In the genomic region with DNA sequence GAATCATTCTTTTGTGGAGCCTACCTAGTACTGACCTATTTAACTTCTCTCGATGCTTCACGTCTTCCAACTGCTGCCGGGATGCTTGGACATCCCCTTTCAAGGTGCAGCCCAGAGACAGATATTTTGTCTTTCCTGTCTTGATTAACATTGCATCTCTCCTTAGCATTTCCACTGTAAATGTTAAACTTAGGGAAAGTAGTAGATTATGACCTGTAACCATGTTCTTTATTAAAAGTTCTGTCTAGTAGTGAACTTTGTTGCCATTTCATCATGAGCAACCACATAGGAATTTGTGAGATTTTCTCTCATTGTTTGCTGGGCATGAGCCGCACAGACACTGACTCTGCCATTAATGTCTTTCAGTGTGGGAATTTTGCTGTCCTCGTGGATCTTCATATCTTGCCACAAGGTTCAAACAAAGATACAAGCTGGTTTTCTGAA, we compare ENCODE assay signal across 13 cellular contexts.
DNase-seq lines count a peak whose midpoint lies in the region; ATAC-seq, FAIRE-seq and TF ChIP-seq lines count a peak whose summit lies in the region.
"Had no signal": no experiment of that assay in that cellular context is flagged by ENCODE, and none has a peak within 500 bp of the region (broad histone marks: within the 10 kb centered on the region; RNA-seq: fewer than 3 reads in every experiment).

No MANE protein-coding gene starts in this region.

- H3K9me3 ChIP-seq in SK-N-SH (no peaks in the 10 kb centered on the region), fibroblast of lung (ENCODE audit: control insufficient read depth, insufficient read depth, low read depth, low read length) (no peaks in the 10 kb centered on the region), pancreas (no peaks in the 10 kb centered on the region)
- H3K9me3 ChIP-seq: stomach had no signal

- peaks cover 11% of the 10 kb centered on the region for H3F3A ChIP-seq in SK-N-SH (replicated peaks; ENCODE audit: insufficient read depth)

- TF ChIP-seq RAD21 in SK-N-SH (IDR thresholded peaks at IDR 0.05; ENCODE audit: low read length): no peak

- H3K79me2 ChIP-seq in SK-N-SH (ENCODE audit: insufficient read depth) (peaks cover 5% of the 10 kb centered on the region; the same call in 1 of the 2 replicates), fibroblast of lung (ENCODE audit: control insufficient read depth, insufficient read depth, low read length) (no peaks in the 10 kb centered on the region)

- TF ChIP-seq CTCF in SK-N-SH (IDR thresholded peaks at IDR 0.05): no peak
- no peak for TF ChIP-seq CTCF in fibroblast of lung (conservative IDR thresholded peaks at IDR 0.05 in 1 of 2, IDR thresholded peaks at IDR 0.05 in 1 of 2; ENCODE audit: low read depth in 1 of 2, low read length in 2 of 2)
- TF ChIP-seq CTCF in pancreas (IDR thresholded peaks at IDR 0.05): no peak

- no peak for TF ChIP-seq EP300 in SK-N-SH (IDR thresholded peaks at IDR 0.05; ENCODE audit: borderline replicate concordance in 1 of 2, low read depth in 1 of 2, low read length in 1 of 2)

- DNase-seq in ELR (ENCODE audit: low read depth) (peak; percentile 76), SK-N-SH (no peak), fibroblast of lung (ENCODE audit: low read depth in 2 of 2) (peak; percentile 69 to 75), renal cortical epithelial cell (ENCODE audit: low read depth) (peak; percentile 90), NOMO-1 treated with DMSO at 0.1 percent for 48 hours (lab: John Stamatoyannopoulos, UW; ENCODE audit: unreplicated experiment) (no peak), pancreas (no peak)
- DNase-seq: CD4-positive, alpha-beta memory T cell; effector memory CD4-positive, alpha-beta T cell; H9; stomach had no signal

- no peak for FAIRE-seq in pancreas (lab: Jason Lieb, UNC)

- H3K27ac ChIP-seq in SK-N-SH (ENCODE audit: low read depth in 2 of 2, low read length in 1 of 2): peak overlapping the region in 1 of 2 experiments; percentile 91; a peak in 2 of 4 replicates
- H3K27ac ChIP-seq in fibroblast of lung (ENCODE audit: insufficient read depth, low read length): no peak overlapping the region
- H3K27ac ChIP-seq in pancreas: no peak overlapping the region
- H3K27ac ChIP-seq: SK-N-MC, stomach had no signal

- peak overlapping the region; percentile 0; the same call in 1 of the 2 replicates for H3K4me2 ChIP-seq in SK-N-SH
- no peak overlapping the region for H3K4me2 ChIP-seq in fibroblast of lung (ENCODE audit: extremely low read depth, insufficient read depth, low read length)

- ATAC-seq in GM21381 (IDR thresholded peaks at IDR 0.05; ENCODE audit: unreplicated experiment): no peak
- ATAC-seq in HG03159 (IDR thresholded peaks at IDR 0.05; ENCODE audit: unreplicated experiment): no peak
- ATAC-seq in pancreas: no peak

- H4K20me1 ChIP-seq in SK-N-SH (ENCODE audit: insufficient read depth) (no peaks in the 10 kb centered on the region), fibroblast of lung (ENCODE audit: control insufficient read depth, extremely low read depth, insufficient read depth, low read length) (no peaks in the 10 kb centered on the region)

- no peak overlapping the region for H3K4me3 ChIP-seq in SK-N-SH (ENCODE audit: low read depth in 2 of 2, low read length in 1 of 2)
- no peak overlapping the region for H3K4me3 ChIP-seq in fibroblast of lung (replicated peaks in 1 of 4; ENCODE audit: control extremely low read depth in 1 of 4, insufficient read depth in 1 of 4, low read depth in 3 of 4, low read length in 4 of 4)
- no peak overlapping the region for H3K4me3 ChIP-seq in pancreas
- H3K4me3 ChIP-seq: SK-N-MC, stomach had no signal

- intact Hi-C loops in pancreas (cut with DNase I): loop anchor here in 2 of 3 donors (5.0 to 10.0 kb wide), 2 partner anchors 716 to 989 kb away; no protein-coding TSS in a partner anchor

- H3K27me3 ChIP-seq in SK-N-SH (ENCODE audit: insufficient read depth) (no peaks in the 10 kb centered on the region), fibroblast of lung (ENCODE audit: control insufficient read depth, insufficient read depth, low read length) (no peaks in the 10 kb centered on the region), pancreas (no peaks in the 10 kb centered on the region)
- H3K27me3 ChIP-seq: stomach had no signal

- H3K4me1 ChIP-seq in SK-N-SH (ENCODE audit: control insufficient read depth in 1 of 2, insufficient read depth in 2 of 2, low read depth in 1 of 2, low read length in 1 of 2): peaks cover 2 to 27% of the 10 kb centered on the region in 2 experiments
- H3K4me1 ChIP-seq in fibroblast of lung (ENCODE audit: control insufficient read depth, extremely low read depth, insufficient read depth, low read length): peaks cover 8% of the 10 kb centered on the region
- H3K4me1 ChIP-seq in pancreas: peaks cover 0 to 30% (median 13%) of the 10 kb centered on the region in 3 donors

- no peak overlapping the region for H2AFZ ChIP-seq in SK-N-SH (ENCODE audit: low read depth)
- H2AFZ ChIP-seq in fibroblast of lung (ENCODE audit: low read length): no peak overlapping the region

- no peaks in the 10 kb centered on the region for H3K9me2 ChIP-seq in SK-N-SH

- POLR2A ChIA-PET in SK-N-SH (lab: Yijun Ruan, JAX): no interaction called here

- peak overlapping the region; percentile 27; the same call in 1 of the 2 replicates for H3K9ac ChIP-seq in SK-N-SH
- H3K9ac ChIP-seq in fibroblast of lung (ENCODE audit: insufficient read depth, low read length): no peak overlapping the region

- 54% methylated on average over 5 of the region's 5 CpGs for WGBS in SK-N-SH (ENCODE audit: low lambda C conversion rate)
- WGBS in pancreas, 2 donors: 77 to 79% methylated on average over 5 of the region's 5 CpGs

- CTCF ChIA-PET in SK-N-SH (lab: Yijun Ruan, JAX): no interaction called here

- H3K36me3 ChIP-seq in SK-N-SH (replicated peaks in 1 of 2; ENCODE audit: control insufficient read depth in 1 of 2, insufficient read depth in 2 of 2, low read length in 1 of 2) (no peaks in the 10 kb centered on the region), fibroblast of lung (ENCODE audit: control insufficient read depth, insufficient read depth, low read length) (no peaks in the 10 kb centered on the region), pancreas (no peaks in the 10 kb centered on the region)

TF ChIP-seq in SK-N-SH, 30 proteins besides CTCF, POLR2A, EP300 and RAD21:
- TF ChIP-seq FOSL2 (IDR thresholded peaks at IDR 0.05; ENCODE audit: borderline replicate concordance, low read depth) (peak; percentile 57; the same call in 1 of the 2 replicates), FOXM1 (IDR thresholded peaks at IDR 0.05; ENCODE audit: low read depth) (no peak), RFX5 (IDR thresholded peaks at IDR 0.05; ENCODE audit: low read length) (no peak), ELF1 (IDR thresholded peaks at IDR 0.05) (no peak), CHD2 (IDR thresholded peaks at IDR 0.05; ENCODE audit: low read length, partially characterized antibody) (no peak), TAF1 (IDR thresholded peaks at IDR 0.05; ENCODE audit: borderline replicate concordance, low read depth, low read length) (no peak), JUND (IDR thresholded peaks at IDR 0.05) (peak; percentile 48), MEF2A (IDR thresholded peaks at IDR 0.05; ENCODE audit: borderline replicate concordance, low read depth) (no peak), GATA2 (CRISPR knock-in tag; IDR thresholded peaks at IDR 0.05) (no peak), TCF12 (IDR thresholded peaks at IDR 0.05) (peak; percentile 32; the same call in 1 of the 2 replicates), GABPA (IDR thresholded peaks at IDR 0.05; ENCODE audit: low read depth) (no peak), FOXJ3 (CRISPR knock-in tag; IDR thresholded peaks at IDR 0.05) (no peak), MAX (IDR thresholded peaks at IDR 0.05; ENCODE audit: low read depth) (peak; percentile 61)
- TF ChIP-seq, protein P1, sequence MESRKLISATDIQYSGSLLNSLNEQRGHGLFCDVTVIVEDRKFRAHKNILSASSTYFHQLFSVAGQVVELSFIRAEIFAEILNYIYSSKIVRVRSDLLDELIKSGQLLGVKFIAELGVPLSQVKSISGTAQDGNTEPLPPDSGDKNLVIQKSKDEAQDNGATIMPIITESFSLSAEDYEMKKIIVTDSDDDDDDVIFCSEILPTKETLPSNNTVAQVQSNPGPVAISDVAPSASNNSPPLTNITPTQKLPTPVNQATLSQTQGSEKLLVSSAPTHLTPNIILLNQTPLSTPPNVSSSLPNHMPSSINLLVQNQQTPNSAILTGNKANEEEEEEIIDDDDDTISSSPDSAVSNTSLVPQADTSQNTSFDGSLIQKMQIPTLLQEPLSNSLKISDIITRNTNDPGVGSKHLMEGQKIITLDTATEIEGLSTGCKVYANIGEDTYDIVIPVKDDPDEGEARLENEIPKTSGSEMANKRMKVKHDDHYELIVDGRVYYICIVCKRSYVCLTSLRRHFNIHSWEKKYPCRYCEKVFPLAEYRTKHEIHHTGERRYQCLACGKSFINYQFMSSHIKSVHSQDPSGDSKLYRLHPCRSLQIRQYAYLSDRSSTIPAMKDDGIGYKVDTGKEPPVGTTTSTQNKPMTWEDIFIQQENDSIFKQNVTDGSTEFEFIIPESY (IDR thresholded peaks at IDR 0.05; ENCODE audit: borderline replicate concordance, low read depth): no peak

Comparison
In these comparisons a context has a peak if more than half of its experiments do, and no peak if none do; other contexts are left out.
1. DNase-seq: peak in ELR (single experiment), fibroblast of lung (2 of 2) and renal cortical epithelial cell (single experiment); none in SK-N-SH (single experiment), NOMO-1 treated with DMSO at 0.1 percent for 48 hours (single experiment) and pancreas (0 of 6).